Comparison of ENCODE assay signal across 8 cellular contexts in genomic region chr9:35696520-35697215, GRCh38. TPM values are rescaled to one million over a fixed set of nuclear protein-coding genes. Genes with fewer than 3 reads are reported as not detected.
DNase-seq lines count a peak whose midpoint lies in the region; ATAC-seq and TF ChIP-seq lines count a peak whose summit lies in the region.

No MANE protein-coding gene starts in this region.

- H3K4me3 Mint-ChIP-seq in activated T-helper 17 cell treated with anti-CD3 and anti-CD28 coated beads, Interleukin-2, amount 50 U/mL, for 72 hours: no peak overlapping the region

- no peaks in the 10 kb centered on the region for H3K36me3 Mint-ChIP-seq in activated T-helper 17 cell treated with anti-CD3 and anti-CD28 coated beads, Interleukin-2, amount 50 U/mL, for 72 hours (ENCODE audit: low read depth)

- peak in 1 of 2 donors; percentile 18 for TF ChIP-seq POLR2A in gastroesophageal sphincter (IDR thresholded peaks at IDR 0.05)

- H3K27me3 Mint-ChIP-seq in activated T-helper 17 cell treated with anti-CD3 and anti-CD28 coated beads, Interleukin-2, amount 50 U/mL, for 72 hours: no peaks in the 10 kb centered on the region

- H3K4me1 Mint-ChIP-seq in activated T-helper 17 cell treated with anti-CD3 and anti-CD28 coated beads, Interleukin-2, amount 50 U/mL, for 72 hours: no peaks in the 10 kb centered on the region

- TF ChIP-seq CTCF in A673 (conservative IDR thresholded peaks at IDR 0.05; ENCODE audit: low read depth, low read length) (peak; percentile 88), GM12872 (IDR thresholded peaks at IDR 0.05; ENCODE audit: insufficient read depth, low read depth, low read length) (peak; percentile 99), gastroesophageal sphincter (IDR thresholded peaks at IDR 0.05) (peak in 3 of 4 experiments; percentile 90 to 93 (median 91))

- ATAC-seq in HG03097 (IDR thresholded peaks at IDR 0.05; ENCODE audit: low FRiP score, unreplicated experiment): peak; percentile 52
- peak; percentile 87 for ATAC-seq in activated T-helper 17 cell treated with anti-CD3 and anti-CD28 coated beads, Interleukin-2, amount 50 U/mL, for 72 hours (replicated peaks)
- ATAC-seq in gastroesophageal sphincter: peak; percentile 86

- intact Hi-C loops in A673 (cut with micrococcal nuclease; ENCODE audit: unreplicated experiment): no loop called here

- H3K27ac ChIP-seq in A673 (ENCODE audit: low read depth, low read length, poor library complexity, severe bottlenecking) (no peak overlapping the region), gastroesophageal sphincter (peak overlapping the region; percentile 96 to 99 (median 98))

- H3K4me1 ChIP-seq in A673 (ENCODE audit: insufficient read depth, low read length, poor library complexity, severe bottlenecking) (no peaks in the 10 kb centered on the region), gastroesophageal sphincter (peaks cover 4 to 69% (median 25%) of the 10 kb centered on the region in 3 donors)

- TF ChIP-seq EP300 in gastroesophageal sphincter (IDR thresholded peaks at IDR 0.05): peak; percentile 91

- peaks cover 51% of the 10 kb centered on the region for H3K36me3 ChIP-seq in A673 (ENCODE audit: insufficient read depth, low read length, poor library complexity, severe bottlenecking)
- peaks cover 0 to 59% of the 10 kb centered on the region in 2 donors for H3K36me3 ChIP-seq in gastroesophageal sphincter

- POLR2A ChIA-PET in A673 (lab: Charles Lee; ENCODE audit: low non-redundant PET): no interaction called here

- H3K27me3 ChIP-seq in A673 (replicated peaks; ENCODE audit: insufficient read depth, low read depth, low read length, poor library complexity) (no peaks in the 10 kb centered on the region), gastroesophageal sphincter (no peaks in the 10 kb centered on the region)

- 23 to 27% methylated on average over 4 to 6 of the region's 9 CpGs for WGBS in gastroesophageal sphincter (ENCODE audit: low coverage in 1 of 2), 2 donors

- H3K4me3 ChIP-seq in A673 (ENCODE audit: low read depth, low read length, poor library complexity, severe bottlenecking) (no peak overlapping the region), gastroesophageal sphincter (no peak overlapping the region)

- no TSS peak for BruUV-seq in A673 (replicated peaks; lab: Mats Ljungman, UMichigan)

- DNase-seq in A673 (ENCODE audit: low spot score) (peak; percentile 45), OCI-M2 (lab: John Stamatoyannopoulos, UW; ENCODE audit: unreplicated experiment) (peak; percentile 3), pons (ENCODE audit: low spot score) (peak; percentile 35), mesenteric fat pad (ENCODE audit: low spot score) (no peak)

- no peaks in the 10 kb centered on the region for H3K9me3 Mint-ChIP-seq in activated T-helper 17 cell treated with anti-CD3 and anti-CD28 coated beads, Interleukin-2, amount 50 U/mL, for 72 hours

- CTCF ChIA-PET in A673 (lab: Charles Lee): interaction anchor here (0.6 to 1.5 kb wide), 14 partner anchors 9 to 660 kb away, joined by 3 to 8 read pairs (median 4); partner anchors contain the start of genes ARHGEF39, CCDC107, CREB3 and RMRP

- peak overlapping the region; percentile 7 for H3K27ac Mint-ChIP-seq in activated T-helper 17 cell treated with anti-CD3 and anti-CD28 coated beads, Interleukin-2, amount 50 U/mL, for 72 hours

- H3K9me3 ChIP-seq in A673 (ENCODE audit: low read depth, low read length, poor library complexity, severe bottlenecking) (no peaks in the 10 kb centered on the region), gastroesophageal sphincter (no peaks in the 10 kb centered on the region)

RNA-seq across cellular contexts. Expression of gene TPM2, which starts 6.9 kb away (rescaled TPM):
- total RNA-seq in A673 (2021): 39.2 and 44.3 TPM in 2 replicates
- 1 to 10 TPM; 4.1 to 6.2 TPM for total RNA-seq in activated T-helper 17 cell treated with anti-CD3 and anti-CD28 coated beads, Interleukin-2, amount 50 U/mL, for 72 hours
- total RNA-seq in gastroesophageal sphincter: over 10,000 TPM in 3 of 4 donors, 1,000 to 10,000 TPM in 1; 7,572 to 13,568 (median 12,084) TPM
- total RNA-seq in mesenteric fat pad: 244 TPM

RNA-seq across cellular contexts. Expression of gene CA9, which starts 22.9 kb away (rescaled TPM):
- total RNA-seq in A673 (2021) (0.32 and 1.4 TPM in 2 replicates), gastroesophageal sphincter (1 to 10 TPM in 1 of 4 donors, not detected in 3; 3.9 TPM), mesenteric fat pad (not detected)
- total RNA-seq in activated T-helper 17 cell treated with anti-CD3 and anti-CD28 coated beads, Interleukin-2, amount 50 U/mL, for 72 hours: 10 to 100 TPM in 1 of 2 donors, under 1 TPM in 1; 0.89 to 31.7 TPM

RNA-seq across cellular contexts. Expression of gene ARHGEF39, which starts 31.7 kb away (rescaled TPM):
- total RNA-seq in A673 (2021) (25.0 and 27.7 TPM in 2 replicates), gastroesophageal sphincter (1 to 10 TPM in 2 of 4 donors, under 1 TPM in 2; 0.52 to 2.2 (median 0.81) TPM), mesenteric fat pad (0.58 TPM)
- 10 to 100 TPM in 1 of 2 donors, 1 to 10 TPM in 1; 9.4 to 16.1 TPM for total RNA-seq in activated T-helper 17 cell treated with anti-CD3 and anti-CD28 coated beads, Interleukin-2, amount 50 U/mL, for 72 hours

RNA-seq across cellular contexts. Expression of gene TLN1, which starts 35.3 kb away (rescaled TPM):
- total RNA-seq in A673 (2021) (173 and 178 TPM in 2 replicates), gastroesophageal sphincter (1,000 to 10,000 TPM in 3 of 4 donors, 100 to 1,000 TPM in 1; 888 to 1,583 (median 1,047) TPM), mesenteric fat pad (622 TPM)
- total RNA-seq in activated T-helper 17 cell treated with anti-CD3 and anti-CD28 coated beads, Interleukin-2, amount 50 U/mL, for 72 hours: 100 to 1,000 TPM; 293 to 458 TPM

RNA-seq across cellular contexts. Expression of gene CREB3, which starts 35.8 kb away (rescaled TPM):
- total RNA-seq in A673 (2021) (27.6 and 29.1 TPM in 2 replicates), gastroesophageal sphincter (100 to 1,000 TPM in 1 of 4 donors, 10 to 100 TPM in 3; 75.0 to 104 (median 83.7) TPM), mesenteric fat pad (42.5 TPM)
- 10 to 100 TPM; 23.9 to 40.3 TPM for total RNA-seq in activated T-helper 17 cell treated with anti-CD3 and anti-CD28 coated beads, Interleukin-2, amount 50 U/mL, for 72 hours

Comparison
In these comparisons a context has a peak if more than half of its experiments do, and no peak if none do; other contexts are left out.
1. RNA of gene TPM2, which starts 6.9 kb away (total RNA-seq): 7,572 to 13,568 TPM in gastroesophageal sphincter; 244 TPM in mesenteric fat pad (single experiment), 39.2 to 44.3 TPM in A673 and 4.1 to 6.2 TPM in activated T-helper 17 cell treated with anti-CD3 and anti-CD28 coated beads, Interleukin-2, amount 50 U/mL, for 72 hours; every median in the first group is over 10 times any median in the second.
2. Peak in every context shown above with its lines, with median percentiles within 50 percentile points of each other: CTCF ChIP-seq and ATAC-seq.